ENCODE assay signal across 8 cellular contexts in genomic region chr4:159105063-159105414, GRCh38. TPM values are rescaled to one million over a fixed set of nuclear protein-coding genes. Genes with fewer than 3 reads are reported as not detected.
DNase-seq lines count a peak whose midpoint lies in the region; ATAC-seq and TF ChIP-seq lines count a peak whose summit lies in the region.

No MANE protein-coding gene starts in this region.

- 24% methylated on average over 5 of the region's 5 CpGs for WGBS in liver

- H3K9ac ChIP-seq in liver (ENCODE audit: low read depth in 1 of 2, low read length in 2 of 2), result peak overlapping the region in 1 of 2 donors; percentile 86

- in situ Hi-C loops in ACHN (cut with HindIII; ENCODE audit: low pct_ligation_motif_present, low pct_unique_long_range_greater_than_20kb, low sequenced_read_pairs), result no loop called here

- intact Hi-C loops in cardiac septum (cut with DNase I), result loop anchor here (5.0 to 10.0 kb wide), 3 partner anchors 52 to 340 kb away; partner anchors contain the start of gene FNIP2
- intact Hi-C loops in upper lobe of right lung (cut with DNase I), result no loop called here

- peak overlapping the region; percentile 100 for H3K4me3 ChIP-seq in cardiac muscle cell
- peak overlapping the region; percentile 68 to 98 (median 77) for H3K4me3 ChIP-seq in liver (ENCODE audit: low read depth in 1 of 3, low read length in 3 of 3)
- peak overlapping the region; percentile 71 for H3K4me3 ChIP-seq in upper lobe of right lung

- H3K27me3 ChIP-seq in cardiac muscle cell (no peaks in the 10 kb centered on the region), liver (ENCODE audit: control insufficient read depth in 4 of 4, insufficient read depth in 4 of 4, low read length in 3 of 4) (no peaks in the 10 kb centered on the region), upper lobe of right lung (no peaks in the 10 kb centered on the region)

- DNase-seq in cardiac muscle cell (ENCODE audit: low read depth in 1 of 2, low spot score in 1 of 2) (no peak), cardiac septum (ENCODE audit: low spot score) (no peak), amniotic stem cell (lab: John Stamatoyannopoulos, UW) (peak; percentile 39), upper lobe of right lung (no peak), ACHN (no peak), KG1 (lab: John Stamatoyannopoulos, UW) (no peak)

- H3K4me1 ChIP-seq in cardiac muscle cell (ENCODE audit: low read depth) (peaks cover 22% of the 10 kb centered on the region), liver (ENCODE audit: control insufficient read depth in 4 of 4, insufficient read depth in 4 of 4, low read length in 3 of 4) (peaks cover 5 to 30% (median 22%) of the 10 kb centered on the region in 4 donors), upper lobe of right lung (peaks cover 21% of the 10 kb centered on the region)

- ATAC-seq in upper lobe of right lung (no peak), HG03097 (IDR thresholded peaks at IDR 0.05; ENCODE audit: low FRiP score, unreplicated experiment) (no peak)

- H3K27ac ChIP-seq in cardiac muscle cell (peak overlapping the region; percentile 95), liver (ENCODE audit: low read depth in 1 of 2, low read length in 2 of 2) (peak overlapping the region; percentile 87 to 90), upper lobe of right lung (peak overlapping the region; percentile 94)

- H3K36me3 ChIP-seq in cardiac muscle cell (no peaks in the 10 kb centered on the region), liver (ENCODE audit: control insufficient read depth in 4 of 4, insufficient read depth in 3 of 4, low read depth in 1 of 4, low read length in 3 of 4) (no peaks in the 10 kb centered on the region), upper lobe of right lung (no peaks in the 10 kb centered on the region)

- no peaks in the 10 kb centered on the region for H3K9me3 ChIP-seq in cardiac muscle cell (ENCODE audit: low read depth)
- H3K9me3 ChIP-seq in liver (ENCODE audit: control insufficient read depth in 4 of 4, low read length in 3 of 4), result no peaks in the 10 kb centered on the region
- H3K9me3 ChIP-seq in upper lobe of right lung, result no peaks in the 10 kb centered on the region

- TF ChIP-seq CTCF in cardiac muscle cell (IDR thresholded peaks at IDR 0.05; ENCODE audit: low read depth, low read length) (no peak), liver (IDR thresholded peaks at IDR 0.05; ENCODE audit: low read depth, low read length, missing input control) (no peak), upper lobe of right lung (IDR thresholded peaks at IDR 0.05) (peak; percentile 1)

- TF ChIP-seq RAD21 in liver (IDR thresholded peaks at IDR 0.05), result no peak

TF ChIP-seq in liver, 16 proteins besides CTCF, POLR2A, EP300 and RAD21:
- TF ChIP-seq TAF1 (conservative IDR thresholded peaks at IDR 0.05), result no peak
- no peak for TF ChIP-seq YY1 (IDR thresholded peaks at IDR 0.05)
- TF ChIP-seq REST (IDR thresholded peaks at IDR 0.05), result no peak
- no peak for TF ChIP-seq ATF3 (IDR thresholded peaks at IDR 0.05)
- no peak for TF ChIP-seq FOXA2 (IDR thresholded peaks at IDR 0.05)
- TF ChIP-seq SP1 (IDR thresholded peaks at IDR 0.05), result no peak
- TF ChIP-seq NR2F2 (IDR thresholded peaks at IDR 0.05), result no peak
- TF ChIP-seq FOXA1 (IDR thresholded peaks at IDR 0.05), result no peak
- TF ChIP-seq EGR1 (IDR thresholded peaks at IDR 0.05; ENCODE audit: low read depth in 2 of 2), result no peak
- no peak for TF ChIP-seq ZBTB33 (IDR thresholded peaks at IDR 0.05)
- no peak for TF ChIP-seq GABPA (IDR thresholded peaks at IDR 0.05 in 1 of 2, conservative IDR thresholded peaks at IDR 0.05 in 1 of 2)
- no peak for TF ChIP-seq HNF4A (conservative IDR thresholded peaks at IDR 0.05)
- no peak for TF ChIP-seq MAX (IDR thresholded peaks at IDR 0.05)
- TF ChIP-seq RXRA (IDR thresholded peaks at IDR 0.05), result no peak
- no peak for TF ChIP-seq JUND (IDR thresholded peaks at IDR 0.05)

RNA-seq across cellular contexts. Expression of gene RAPGEF2, which starts 2.2 kb away (rescaled TPM):
- total RNA-seq in cardiac muscle cell (63.4 and 96.0 TPM in 2 replicates), cardiac septum (52.3 TPM), liver (10 to 100 TPM; 54.8 to 90.4 TPM), upper lobe of right lung (61.3 TPM)
- polyA plus RNA-seq in cardiac muscle cell (13.0 and 17.3 TPM in 2 replicates), liver (1 to 10 TPM; 7.3 to 9.6 TPM)
